In genomic region chr6:35727206-35727934, GRCh38 we compare ENCODE assay signal across 1 cellular context.
A peak's percentile ranks its signal among the peaks of the same experiment; 100 is the strongest.
TF ChIP-seq lines count a peak whose summit lies in the region.

No MANE protein-coding gene starts in this region.

TF ChIP-seq in HEK293, 187 proteins besides CTCF, POLR2A, EP300 and RAD21 (continued from another document):
- peak; percentile 86; the same call in 1 of the 2 replicates for TF ChIP-seq REST (tag by site-specific recombination; IDR thresholded peaks at IDR 0.05)
- TF ChIP-seq ZNF423 (tag by site-specific recombination; IDR thresholded peaks at IDR 0.05): peak; percentile 29; the same call in 1 of the 2 replicates
